In genomic region chr7:25795824-25796235, GRCh38 we compare ENCODE assay signal across 14 cellular contexts.
DNase-seq lines count a peak whose midpoint lies in the region; ATAC-seq and TF ChIP-seq lines count a peak whose summit lies in the region.
"Had no signal": no experiment of that assay in that cellular context is flagged by ENCODE, and none has a peak within 500 bp of the region (broad histone marks: within the 10 kb centered on the region; RNA-seq: fewer than 3 reads in every experiment).

No MANE protein-coding gene starts in this region.

- no peaks in the 10 kb centered on the region for H3K4me1 Mint-ChIP-seq in activated T-cell treated with anti-CD3 and anti-CD28 coated beads, Interleukin-2, amount 50 U/mL, for 72 hours (ENCODE audit: low read depth)
- H3K4me1 Mint-ChIP-seq: T-cell had no signal

- H3K4me1 ChIP-seq in A673 (ENCODE audit: insufficient read depth, low read length, poor library complexity, severe bottlenecking) (no peaks in the 10 kb centered on the region), osteoblast (ENCODE audit: insufficient read depth, low read length) (no peaks in the 10 kb centered on the region)

- no peaks in the 10 kb centered on the region for H3K9me3 ChIP-seq in A673 (ENCODE audit: low read depth, low read length, poor library complexity, severe bottlenecking)
- no peaks in the 10 kb centered on the region for H3K9me3 ChIP-seq in osteoblast (ENCODE audit: low read depth, low read length)

- no peak for TF ChIP-seq CTCF in A673 (conservative IDR thresholded peaks at IDR 0.05; ENCODE audit: low read depth, low read length)
- no peak for TF ChIP-seq CTCF in epithelial cell of esophagus (IDR thresholded peaks at IDR 0.05; ENCODE audit: insufficient read depth, low read depth, low read length, missing control alignments)
- no peak for TF ChIP-seq CTCF in osteoblast (IDR thresholded peaks at IDR 0.05; ENCODE audit: extremely low read depth, low read depth, low read length)

- peak overlapping the region; percentile 68 for H3K4me2 ChIP-seq in osteoblast (ENCODE audit: insufficient read depth, low read length)

- no peak overlapping the region for H3K27ac Mint-ChIP-seq in activated T-cell treated with anti-CD3 and anti-CD28 coated beads, Interleukin-2, amount 50 U/mL, for 72 hours
- H3K27ac Mint-ChIP-seq: activated T-helper 2 cell treated with anti-CD3 and anti-CD28 coated beads, Interferon-gamma antibody, Interleukin-2, Interleukin-4, amounts not matched to agents 10 μg/mL and 5 μg/mL and 100 μg/mL, durations not matched to agents 14 hours and 24 hours and 36 hours; T-cell had no signal

- BruUV-seq in A673 (replicated peaks; lab: Mats Ljungman, UMichigan): no TSS peak

- CTCF ChIA-PET in A673 (lab: Charles Lee): no interaction called here

- peaks cover 12% of the 10 kb centered on the region for H3K27me3 ChIP-seq in A673 (replicated peaks; ENCODE audit: insufficient read depth, low read depth, low read length, poor library complexity)
- no peaks in the 10 kb centered on the region for H3K27me3 ChIP-seq in osteoblast (ENCODE audit: insufficient read depth, low read length)

- no peak for TF ChIP-seq POLR2A in GM18505 (IDR thresholded peaks at IDR 0.05; ENCODE audit: borderline replicate concordance, extremely low read depth, insufficient read depth, insufficient read length)

- no peak overlapping the region for H3K27ac ChIP-seq in A673 (ENCODE audit: low read depth, low read length, poor library complexity, severe bottlenecking)
- no peak overlapping the region for H3K27ac ChIP-seq in osteoblast (ENCODE audit: low read depth, low read length)

- no peaks in the 10 kb centered on the region for H4K20me1 ChIP-seq in osteoblast (ENCODE audit: insufficient read depth, low read length)

- no peak overlapping the region for H3K4me3 ChIP-seq in A673 (ENCODE audit: low read depth, low read length, poor library complexity, severe bottlenecking)
- no peak overlapping the region for H3K4me3 ChIP-seq in epithelial cell of esophagus (ENCODE audit: low read length)
- H3K4me3 ChIP-seq in osteoblast (ENCODE audit: insufficient read depth, low read length): peak overlapping the region; percentile 28
- H3K4me3 ChIP-seq: lung had no signal

- intact Hi-C loops in A673 (cut with micrococcal nuclease; ENCODE audit: unreplicated experiment): no loop called here

- H3K36me3 Mint-ChIP-seq in activated T-cell treated with anti-CD3 and anti-CD28 coated beads, Interleukin-2, amount 50 U/mL, for 72 hours (ENCODE audit: insufficient read depth in 2 of 2): no peaks in the 10 kb centered on the region
- H3K36me3 Mint-ChIP-seq: T-cell had no signal

- H3K79me2 ChIP-seq in osteoblast (ENCODE audit: insufficient read depth, low read length): no peaks in the 10 kb centered on the region

- H3K36me3 ChIP-seq in A673 (ENCODE audit: insufficient read depth, low read length, poor library complexity, severe bottlenecking) (no peaks in the 10 kb centered on the region), osteoblast (ENCODE audit: insufficient read depth, low read length) (no peaks in the 10 kb centered on the region)

- POLR2A ChIA-PET in A673 (lab: Charles Lee; ENCODE audit: low non-redundant PET): interaction anchor here (0.6 kb wide), 1 partner anchor 366 kb away, joined by 4 read pairs; no protein-coding TSS in a partner anchor

- H3K27me3 Mint-ChIP-seq in activated T-cell treated with anti-CD3 and anti-CD28 coated beads, Interleukin-2, amount 50 U/mL, for 72 hours (ENCODE audit: low read depth): peaks cover 15% of the 10 kb centered on the region

- peak overlapping the region; percentile 63 for H2AFZ ChIP-seq in osteoblast (ENCODE audit: low read length)

- H3K9me3 Mint-ChIP-seq in activated T-cell treated with anti-CD3 and anti-CD28 coated beads, Interleukin-2, amount 50 U/mL, for 72 hours: no peaks in the 10 kb centered on the region
- H3K9me3 Mint-ChIP-seq: activated T-helper 2 cell treated with anti-CD3 and anti-CD28 coated beads, Interferon-gamma antibody, Interleukin-2, Interleukin-4, amounts not matched to agents 10 μg/mL and 5 μg/mL and 100 μg/mL, durations not matched to agents 14 hours and 24 hours and 36 hours; T-cell had no signal

- H3K4me3 Mint-ChIP-seq in activated T-cell treated with anti-CD3 and anti-CD28 coated beads, Interleukin-2, amount 50 U/mL, for 72 hours: no peak overlapping the region
- H3K4me3 Mint-ChIP-seq: T-cell had no signal

- ATAC-seq in activated T-cell treated with anti-CD3 and anti-CD28 coated beads, Interleukin-2, amount 50 U/mL, for 72 hours (replicated peaks in 1 of 2): no peak
- no peak for ATAC-seq in GM18505 (IDR thresholded peaks at IDR 0.05; ENCODE audit: unreplicated experiment)
- ATAC-seq: T-cell had no signal

- DNase-seq in A673 (ENCODE audit: low spot score): peak; percentile 3
- peak; percentile 34 for DNase-seq in HS-5 (ENCODE audit: low read depth)
- peak; percentile 3 for DNase-seq in epithelial cell of esophagus (ENCODE audit: low read depth)
- peak; percentile 76 for DNase-seq in osteoblast (ENCODE audit: insufficient read length, low spot score, missing footprints)
- DNase-seq in activated CD4-positive, alpha-beta T cell treated with anti-CD3 and anti-CD28 coated beads, Interleukin-2, amount 50 U/mL, for 1 hour: no peak
- no peak for DNase-seq in NCI-H1092 (lab: John Stamatoyannopoulos, UW)
- no peak for DNase-seq in activated T-cell treated with anti-CD3 and anti-CD28 coated beads, Interleukin-2, amount 50 U/mL, for 72 hours
- DNase-seq: activated CD4-positive, alpha-beta T cell treated with anti-CD3 and anti-CD28 coated beads for 4 hours; NCI-H2081; NK-92 treated with Interleukin-12 subunit alpha and Interleukin-12 subunit beta, amount 100 ng/mL, for 24 hours; T-cell had no signal

Comparison
In these comparisons a context has a peak if more than half of its experiments do, and no peak if none do; other contexts are left out.
1. DNase-seq: peak in A673 (single experiment), HS-5 (single experiment), epithelial cell of esophagus (single experiment) and osteoblast (single experiment); none in activated CD4-positive, alpha-beta T cell treated with anti-CD3 and anti-CD28 coated beads, Interleukin-2, amount 50 U/mL, for 1 hour (single experiment), NCI-H1092 (single experiment) and activated T-cell treated with anti-CD3 and anti-CD28 coated beads, Interleukin-2, amount 50 U/mL, for 72 hours (0 of 2).